In genomic region chr19:46744005-46744691, GRCh38 we compare ENCODE assay signal across 9 cellular contexts. TPM values are rescaled to one million over a fixed set of nuclear protein-coding genes. Genes with fewer than 3 reads are reported as not detected.
DNase-seq lines count a peak whose midpoint lies in the region; ATAC-seq and TF ChIP-seq lines count a peak whose summit lies in the region.
"Had no signal": no experiment of that assay in that cellular context is flagged by ENCODE, and none has a peak within 500 bp of the region (broad histone marks: within the 10 kb centered on the region; RNA-seq: fewer than 3 reads in every experiment).

No MANE protein-coding gene starts in this region.

- POLR2A ChIA-PET in activated CD8-positive, alpha-beta T cell treated with anti-CD3 and anti-CD28 coated beads for 36 hours (lab: Charles Lee) = interaction anchor here (0.6 to 2.9 kb wide), 6 partner anchors 10 to 143 kb away, joined by 3 to 13 read pairs (median 5); partner anchors contain the start of gene CALM3

- H3K9ac ChIP-seq in iPS-18a (ENCODE audit: low read length) = peak overlapping the region; percentile 85

- H3K27me3 ChIP-seq in left ventricle myocardium inferior (ENCODE audit: low read depth) (no peaks in the 10 kb centered on the region), iPS-18a (ENCODE audit: control insufficient read depth, insufficient read depth, low read length) (no peaks in the 10 kb centered on the region)

- H3K9me3 Mint-ChIP-seq in activated CD8-positive, alpha-beta T cell treated with anti-CD3 and anti-CD28 coated beads for 36 hours = no peaks in the 10 kb centered on the region
- H3K9me3 Mint-ChIP-seq in type B pancreatic cell = no peaks in the 10 kb centered on the region

- H3K4me3 ChIP-seq in left ventricle myocardium inferior (peak overlapping the region; percentile 98), iPS-18a (ENCODE audit: low read length) (peak overlapping the region; percentile 94)

- H3K27ac ChIP-seq in left ventricle myocardium inferior (replicated peaks) = no peak overlapping the region
- H3K27ac ChIP-seq in iPS-18a (ENCODE audit: low read length) = no peak overlapping the region

- peaks cover 15% of the 10 kb centered on the region for H3K36me3 Mint-ChIP-seq in activated CD8-positive, alpha-beta T cell treated with anti-CD3 and anti-CD28 coated beads for 36 hours (ENCODE audit: low read depth)
- H3K36me3 Mint-ChIP-seq in type B pancreatic cell = peaks cover 5% of the 10 kb centered on the region

- H3K27me3 Mint-ChIP-seq in activated CD8-positive, alpha-beta T cell treated with anti-CD3 and anti-CD28 coated beads for 36 hours = no peaks in the 10 kb centered on the region
- H3K27me3 Mint-ChIP-seq in type B pancreatic cell = no peaks in the 10 kb centered on the region

- intact Hi-C loops in left ventricle myocardium inferior (cut with micrococcal nuclease) = no loop called here
- intact Hi-C loops in left cardiac atrium (cut with DNase I) = no loop called here
- intact Hi-C loops in activated CD8-positive, alpha-beta T cell treated with anti-CD3 and anti-CD28 coated beads for 36 hours (cut with micrococcal nuclease) = no loop called here

- H3K4me1 Mint-ChIP-seq in activated CD8-positive, alpha-beta T cell treated with anti-CD3 and anti-CD28 coated beads for 36 hours (ENCODE audit: low read depth) = peaks cover 64% of the 10 kb centered on the region
- H3K4me1 Mint-ChIP-seq in type B pancreatic cell (ENCODE audit: unreplicated experiment) = peaks cover 37% of the 10 kb centered on the region

- CTCF ChIA-PET in activated CD8-positive, alpha-beta T cell treated with anti-CD3 and anti-CD28 coated beads for 36 hours (lab: Charles Lee) = interaction anchor here (0.6 to 4.8 kb wide), 8 partner anchors 9 to 201 kb away, joined by 3 to 37 read pairs (median 8); no protein-coding TSS in a partner anchor

- no peaks in the 10 kb centered on the region for H3K9me3 ChIP-seq in left ventricle myocardium inferior (replicated peaks)
- no peaks in the 10 kb centered on the region for H3K9me3 ChIP-seq in iPS-18a (ENCODE audit: control insufficient read depth, low read depth, low read length)

- peak overlapping the region; percentile 88 for H3K27ac Mint-ChIP-seq in activated CD8-positive, alpha-beta T cell treated with anti-CD3 and anti-CD28 coated beads for 36 hours
- peak overlapping the region; percentile 82 for H3K27ac Mint-ChIP-seq in type B pancreatic cell

- TF ChIP-seq CTCF in left ventricle myocardium inferior (IDR thresholded peaks at IDR 0.05; ENCODE audit: borderline replicate concordance) (no peak), type B pancreatic cell (conservative IDR thresholded peaks at IDR 0.05) (no peak)
- no peak for TF ChIP-seq CTCF in activated CD8-positive, alpha-beta T cell treated with anti-CD3 and anti-CD28 coated beads for 36 hours (IDR thresholded peaks at IDR 0.05)

- ATAC-seq in left cardiac atrium = no peak
- no peak for ATAC-seq in activated CD8-positive, alpha-beta T cell treated with anti-CD3 and anti-CD28 coated beads for 36 hours

- H3K36me3 ChIP-seq in left ventricle myocardium inferior (peaks cover 5% of the 10 kb centered on the region), iPS-18a (ENCODE audit: control insufficient read depth, low read depth, low read length) (peaks cover 9% of the 10 kb centered on the region)

- H3K4me3 Mint-ChIP-seq in activated CD8-positive, alpha-beta T cell treated with anti-CD3 and anti-CD28 coated beads for 36 hours = peak overlapping the region; percentile 91
- H3K4me3 Mint-ChIP-seq in type B pancreatic cell = peak overlapping the region; percentile 95

- DNase-seq in left ventricle myocardium inferior (no peak), left cardiac atrium (no peak), type B pancreatic cell (ENCODE audit: extremely low spot score, unreplicated experiment) (no peak), DMS79 (lab: John Stamatoyannopoulos, UW) (no peak), kidney glomerular epithelial cell (lab: John Stamatoyannopoulos, UW) (no peak), 8988T (no peak)
- DNase-seq in activated CD8-positive, alpha-beta T cell treated with anti-CD3 and anti-CD28 coated beads for 36 hours = no peak
- DNase-seq: NCI-H1930 had no signal

- H3K4me1 ChIP-seq in left ventricle myocardium inferior (peaks cover 78% of the 10 kb centered on the region), iPS-18a (ENCODE audit: control insufficient read depth, low read depth, low read length) (peaks cover 9% of the 10 kb centered on the region)

RNA-seq across cellular contexts. Expression of gene FKRP, which starts 1.7 kb away (rescaled TPM):
- total RNA-seq in left ventricle myocardium inferior (15.6 TPM), left cardiac atrium (10 to 100 TPM; 12.4 to 17.3 TPM), type B pancreatic cell (ENCODE audit: low replicate concordance) (24.2 and 38.4 TPM in 2 replicates)
- 10 to 100 TPM in 1 of 2 experiments, 1 to 10 TPM in 1; 7.7 to 10.1 TPM for total RNA-seq in activated CD8-positive, alpha-beta T cell treated with anti-CD3 and anti-CD28 coated beads for 36 hours

RNA-seq across cellular contexts. Expression of gene STRN4, which starts 2.1 kb away (rescaled TPM):
- total RNA-seq in left ventricle myocardium inferior (52.7 TPM), left cardiac atrium (10 to 100 TPM; 37.2 to 61.9 TPM), type B pancreatic cell (ENCODE audit: low replicate concordance) (83.4 and 105 TPM in 2 replicates)
- total RNA-seq in activated CD8-positive, alpha-beta T cell treated with anti-CD3 and anti-CD28 coated beads for 36 hours = 10 to 100 TPM; 52.5 to 63.5 TPM

RNA-seq across cellular contexts. Expression of gene PRKD2, which starts 27.2 kb away (rescaled TPM):
- total RNA-seq in left ventricle myocardium inferior (7.9 TPM), left cardiac atrium (10 to 100 TPM; 14.9 to 18.0 TPM), type B pancreatic cell (ENCODE audit: low replicate concordance) (56.8 and 70.8 TPM in 2 replicates)
- total RNA-seq in activated CD8-positive, alpha-beta T cell treated with anti-CD3 and anti-CD28 coated beads for 36 hours = 10 to 100 TPM; 81.1 to 86.0 TPM

RNA-seq across cellular contexts. Expression of gene SLC1A5, which starts 44.2 kb away (rescaled TPM):
- 5.9 TPM for total RNA-seq in left ventricle myocardium inferior
- total RNA-seq in left cardiac atrium = 10 to 100 TPM; 34.3 to 40.8 TPM
- 100 to 1,000 TPM; 235 TPM for total RNA-seq in activated CD8-positive, alpha-beta T cell treated with anti-CD3 and anti-CD28 coated beads for 36 hours
- total RNA-seq in type B pancreatic cell (ENCODE audit: low replicate concordance) = 91.4 and 137 TPM in 2 replicates
